1 cellular context compared by ENCODE assay signal in the genomic region with DNA sequence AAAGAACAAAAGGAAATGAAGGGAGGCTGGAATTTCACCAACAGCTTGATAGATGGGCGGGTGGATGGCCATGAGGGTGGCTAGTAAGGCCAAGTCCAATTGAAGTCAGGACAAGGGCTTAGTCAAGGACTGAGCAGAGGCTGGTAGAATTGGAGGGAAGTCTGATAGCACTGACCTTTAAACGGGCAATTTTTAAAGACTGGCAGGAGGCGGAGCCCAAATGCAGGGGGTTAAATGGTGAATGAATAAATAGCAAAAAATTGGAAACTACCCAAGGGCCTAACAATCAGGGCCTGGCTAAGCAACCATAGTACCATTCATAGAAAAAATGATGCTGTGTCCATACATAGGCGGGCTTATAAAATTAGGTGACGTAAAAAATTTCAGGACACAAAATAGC.
TF ChIP-seq lines count a peak whose summit lies in the region.

No MANE protein-coding gene starts in this region.

TF ChIP-seq in HCT116, 20 proteins besides CTCF, POLR2A, EP300 and RAD21:
- TF ChIP-seq REST (IDR thresholded peaks at IDR 0.05; ENCODE audit: low read depth) (no peak), SRF (IDR thresholded peaks at IDR 0.05; ENCODE audit: low read depth) (no peak), CEBPB (IDR thresholded peaks at IDR 0.05; ENCODE audit: low read depth) (no peak), FOSL1 (IDR thresholded peaks at IDR 0.05; ENCODE audit: low read depth) (no peak), EZH2 (IDR thresholded peaks at IDR 0.05) (no peak), SP1 (IDR thresholded peaks at IDR 0.05; ENCODE audit: low read depth) (no peak), ZFX (IDR thresholded peaks at IDR 0.05) (no peak), JUND (IDR thresholded peaks at IDR 0.05) (no peak), TCF7L2 (IDR thresholded peaks at IDR 0.05; ENCODE audit: borderline replicate concordance, extremely low read depth, insufficient read depth, insufficient read length) (no peak)
- TF ChIP-seq, protein P1, sequence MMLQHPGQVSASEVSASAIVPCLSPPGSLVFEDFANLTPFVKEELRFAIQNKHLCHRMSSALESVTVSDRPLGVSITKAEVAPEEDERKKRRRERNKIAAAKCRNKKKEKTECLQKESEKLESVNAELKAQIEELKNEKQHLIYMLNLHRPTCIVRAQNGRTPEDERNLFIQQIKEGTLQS (IDR thresholded peaks at IDR 0.05) = no peak
TF ChIP-seq in HCT116: peak in this region for 0.
